Comparison of ENCODE assay signal across 10 cellular contexts in the genomic region with DNA sequence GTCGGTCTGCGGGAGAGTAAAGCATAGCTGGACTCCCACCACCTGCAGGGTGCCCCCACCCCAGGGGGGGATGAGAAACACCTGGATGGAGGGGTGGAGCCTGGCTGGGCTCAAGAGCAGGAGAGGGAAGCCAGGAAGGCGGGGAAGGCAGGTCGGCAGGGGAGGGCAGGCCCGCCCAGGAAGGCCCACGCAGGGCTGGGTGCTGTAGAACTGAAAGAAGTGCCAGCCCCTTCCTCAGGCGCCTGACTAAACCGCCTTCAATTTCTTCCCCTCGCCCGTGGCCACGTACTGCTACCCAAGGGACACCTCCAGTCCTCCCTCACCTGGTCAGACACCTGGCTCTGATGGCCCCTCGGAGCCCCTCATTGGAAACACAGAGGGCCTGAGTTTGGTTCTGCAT.
DNase-seq lines count a peak whose midpoint lies in the region; ATAC-seq, FAIRE-seq and TF ChIP-seq lines count a peak whose summit lies in the region.
"Had no signal": no experiment of that assay in that cellular context is flagged by ENCODE, and none has a peak within 500 bp of the region (broad histone marks: within the 10 kb centered on the region; RNA-seq: fewer than 3 reads in every experiment).

No MANE protein-coding gene starts in this region.

- H4K91ac ChIP-seq in neuronal stem cell (ENCODE audit: low read depth, low read length, poor library complexity): no peak overlapping the region

- WGBS in neuronal stem cell (ENCODE audit: extremely low coverage in 2 of 2, insufficient read length in 2 of 2, insufficient replicate concordance in 1 of 2), 2 donors: no CpG with 5 or more reads among the region's 12 CpGs

- no peaks in the 10 kb centered on the region for H3K9me3 ChIP-seq in neuronal stem cell (replicated peaks in 1 of 2; ENCODE audit: control insufficient read depth in 2 of 2, insufficient read depth in 1 of 2, low read depth in 1 of 2, low read length in 2 of 2)

- H3K4me3 Mint-ChIP-seq in stimulated activated naive CD8-positive, alpha-beta T cell treated with anti-CD3 and anti-CD28 coated beads, Interleukin-15, Interleukin-2, amounts not matched to agents 100 ng/mL and 50 ng/mL, for 24 hours: peak overlapping the region; percentile 47
- peak overlapping the region; percentile 81 for H3K4me3 Mint-ChIP-seq in dendritic cell treated with granulocyte-macrophage colony-stimulating factor and Interleukin-4, amounts not matched to agents 40 ng/mL and 50 ng/mL, for 4 days

- DNase-seq in stimulated activated naive CD8-positive, alpha-beta T cell treated with anti-CD3 and anti-CD28 coated beads, Interleukin-15, Interleukin-2, amounts not matched to agents 100 U/mL and 50 U/mL, for 24 hours: no peak
- DNase-seq in neuronal stem cell (ENCODE audit: low spot score): no peak
- DNase-seq in activated CD8-positive, alpha-beta memory T cell treated with anti-CD3 and anti-CD28 coated beads, Interleukin-2, amount 50 U/mL, for 4 hours: no peak
- DNase-seq in NCI-H2171 treated with DMSO at 0.1 percent for 48 hours (lab: John Stamatoyannopoulos, UW): no peak
- no peak for DNase-seq in NAMALWA (ENCODE audit: low spot score)
- no peak for DNase-seq in GM12892 (ENCODE audit: insufficient read length)
- DNase-seq: activated gamma-delta T cell had no signal

- intact Hi-C loops in dendritic cell treated with granulocyte-macrophage colony-stimulating factor and Interleukin-4, amounts not matched to agents 40 ng/mL and 50 ng/mL, for 4 days (cut with micrococcal nuclease): no loop called here

- no peak overlapping the region for H3K23ac ChIP-seq in neuronal stem cell (ENCODE audit: low read depth, low read length, poor library complexity)

- H2BK12ac ChIP-seq in neuronal stem cell (ENCODE audit: low read length): no peak overlapping the region

- no peak overlapping the region for H3K9ac ChIP-seq in neuronal stem cell (ENCODE audit: low read depth, low read length, poor library complexity)
- H3K9ac ChIP-seq: KMS-11 had no signal

- no peak overlapping the region for H3K14ac ChIP-seq in neuronal stem cell (ENCODE audit: low read length)

- no peak for TF ChIP-seq POLR2A in GM12892 (IDR thresholded peaks at IDR 0.05; ENCODE audit: low read depth, low read length)

- no peaks in the 10 kb centered on the region for H3K9me3 Mint-ChIP-seq in stimulated activated naive CD8-positive, alpha-beta T cell treated with anti-CD3 and anti-CD28 coated beads, Interleukin-15, Interleukin-2, amounts not matched to agents 100 ng/mL and 50 ng/mL, for 24 hours
- no peaks in the 10 kb centered on the region for H3K9me3 Mint-ChIP-seq in dendritic cell treated with granulocyte-macrophage colony-stimulating factor and Interleukin-4, amounts not matched to agents 40 ng/mL and 50 ng/mL, for 4 days

- no peak overlapping the region for H2AK5ac ChIP-seq in neuronal stem cell (ENCODE audit: low read depth, low read length)

- H3K27ac Mint-ChIP-seq in stimulated activated naive CD8-positive, alpha-beta T cell treated with anti-CD3 and anti-CD28 coated beads, Interleukin-15, Interleukin-2, amounts not matched to agents 100 ng/mL and 50 ng/mL, for 24 hours: no peak overlapping the region
- H3K27ac Mint-ChIP-seq in dendritic cell treated with granulocyte-macrophage colony-stimulating factor and Interleukin-4, amounts not matched to agents 40 ng/mL and 50 ng/mL, for 4 days: peak overlapping the region; percentile 92

- H3K79me1 ChIP-seq in neuronal stem cell (ENCODE audit: low read depth, low read length): peaks cover 9% of the 10 kb centered on the region

- H2BK5ac ChIP-seq in neuronal stem cell (ENCODE audit: low read length): no peak overlapping the region

- no peak overlapping the region for H3K27ac ChIP-seq in neuronal stem cell (replicated peaks; ENCODE audit: low read length)
- H3K27ac ChIP-seq: KMS-11 had no signal

- H3K27me3 ChIP-seq in neuronal stem cell (ENCODE audit: control insufficient read depth in 3 of 3, insufficient read depth in 3 of 3, low read depth in 1 of 3, low read length in 3 of 3): no peaks in the 10 kb centered on the region

- no peak overlapping the region for H2AFZ ChIP-seq in neuronal stem cell (ENCODE audit: low read length)

- no peak overlapping the region for H2BK120ac ChIP-seq in neuronal stem cell (ENCODE audit: low read depth, low read length)

- peaks cover 2 to 21% of the 10 kb centered on the region in 2 donors for H3K4me1 ChIP-seq in neuronal stem cell (ENCODE audit: control insufficient read depth in 2 of 2, insufficient read depth in 1 of 2, low read depth in 1 of 2, low read length in 2 of 2)

- no peak for FAIRE-seq in GM12892 (lab: Jason Lieb, UNC)

- no peak overlapping the region for H3K4ac ChIP-seq in neuronal stem cell (ENCODE audit: low read length)

- no peaks in the 10 kb centered on the region for H3K36me3 ChIP-seq in neuronal stem cell (replicated peaks in 1 of 2; ENCODE audit: control insufficient read depth in 2 of 2, insufficient read depth in 2 of 2, low read length in 2 of 2)

- no peak overlapping the region for H2BK15ac ChIP-seq in neuronal stem cell (ENCODE audit: low read length)

- H3K4me2 ChIP-seq in neuronal stem cell (ENCODE audit: insufficient read depth, low read length, poor library complexity, severe bottlenecking): no peak overlapping the region
- H3K4me2 ChIP-seq: KMS-11 had no signal

- peaks cover 84% of the 10 kb centered on the region for H3K4me1 Mint-ChIP-seq in stimulated activated naive CD8-positive, alpha-beta T cell treated with anti-CD3 and anti-CD28 coated beads, Interleukin-15, Interleukin-2, amounts not matched to agents 100 ng/mL and 50 ng/mL, for 24 hours (ENCODE audit: low read depth)
- peaks cover 96% of the 10 kb centered on the region for H3K4me1 Mint-ChIP-seq in dendritic cell treated with granulocyte-macrophage colony-stimulating factor and Interleukin-4, amounts not matched to agents 40 ng/mL and 50 ng/mL, for 4 days (ENCODE audit: low read depth)

- H3K27me3 Mint-ChIP-seq in stimulated activated naive CD8-positive, alpha-beta T cell treated with anti-CD3 and anti-CD28 coated beads, Interleukin-15, Interleukin-2, amounts not matched to agents 100 ng/mL and 50 ng/mL, for 24 hours: no peaks in the 10 kb centered on the region
- no peaks in the 10 kb centered on the region for H3K27me3 Mint-ChIP-seq in dendritic cell treated with granulocyte-macrophage colony-stimulating factor and Interleukin-4, amounts not matched to agents 40 ng/mL and 50 ng/mL, for 4 days

- no peak for ATAC-seq in stimulated activated naive CD8-positive, alpha-beta T cell treated with anti-CD3 and anti-CD28 coated beads, Interleukin-15, Interleukin-2, amounts not matched to agents 100 U/mL and 50 U/mL, for 24 hours

- H4K8ac ChIP-seq in neuronal stem cell (ENCODE audit: low read depth, low read length): no peak overlapping the region

- peak overlapping the region; percentile 41 for H3K18ac ChIP-seq in neuronal stem cell (ENCODE audit: low read length)

- H3K36me3 Mint-ChIP-seq in stimulated activated naive CD8-positive, alpha-beta T cell treated with anti-CD3 and anti-CD28 coated beads, Interleukin-15, Interleukin-2, amounts not matched to agents 100 ng/mL and 50 ng/mL, for 24 hours (ENCODE audit: low read depth): no peaks in the 10 kb centered on the region
- peaks cover 17% of the 10 kb centered on the region for H3K36me3 Mint-ChIP-seq in dendritic cell treated with granulocyte-macrophage colony-stimulating factor and Interleukin-4, amounts not matched to agents 40 ng/mL and 50 ng/mL, for 4 days (ENCODE audit: low read depth)

- no peak overlapping the region for H3K4me3 ChIP-seq in neuronal stem cell (ENCODE audit: low read length in 2 of 2)
